ENCODE assay signal across 19 cellular contexts in genomic region chrX:48702716-48703115, GRCh38. TPM values are rescaled to one million over a fixed set of nuclear protein-coding genes. Genes with fewer than 3 reads are reported as not detected.
DNase-seq lines count a peak whose midpoint lies in the region; ATAC-seq and TF ChIP-seq lines count a peak whose summit lies in the region.
"Had no signal": no experiment of that assay in that cellular context is flagged by ENCODE, and none has a peak within 500 bp of the region (broad histone marks: within the 10 kb centered on the region; RNA-seq: fewer than 3 reads in every experiment).

No MANE protein-coding gene starts in this region.

- ATAC-seq in GM19328 (IDR thresholded peaks at IDR 0.05; ENCODE audit: unreplicated experiment), result no peak

- no peaks in the 10 kb centered on the region for H3K27me3 Mint-ChIP-seq in activated CD4-positive, alpha-beta memory T cell treated with anti-CD3 and anti-CD28 coated beads, Interleukin-2, amount 10 ng/mL, durations not matched to agents 7 days and 5 days
- H3K27me3 Mint-ChIP-seq in activated CD4-positive, alpha-beta memory T cell treated with anti-CD3 and anti-CD28 coated beads for 36 hours, result no peaks in the 10 kb centered on the region
- H3K27me3 Mint-ChIP-seq in endothelial cell (ENCODE audit: unreplicated experiment), result peaks cover 4% of the 10 kb centered on the region

- DNase-seq in activated CD4-positive, alpha-beta memory T cell treated with anti-CD3 and anti-CD28 coated beads, Interleukin-2, amount 10 ng/mL, durations not matched to agents 7 days and 5 days, result no peak
- no peak for DNase-seq in activated CD4-positive, alpha-beta memory T cell treated with anti-CD3 and anti-CD28 coated beads for 36 hours
- DNase-seq in endothelial cell (ENCODE audit: low spot score), result no peak
- no peak for DNase-seq in stimulated activated naive CD4-positive, alpha-beta T cell (lab: John Stamatoyannopoulos, UW)
- no peak for DNase-seq in SHP77 treated with DMSO at 0.1 percent for 48 hours (lab: John Stamatoyannopoulos, UW)
- DNase-seq: Caco-2, HCEC 1CT, KBM-7, MG63, NCI-H1105, NCI-H1694 treated with DMSO at 0.1 percent for 48 hours, NCI-H2171 treated with DMSO at 0.1 percent for 48 hours, NCI-H510A, NCI-H82, SIG-M5 had no signal

- H3K9me3 ChIP-seq in HEK293 (ENCODE audit: control insufficient read depth, insufficient read depth, low read depth, low read length), result no peaks in the 10 kb centered on the region
- H3K9me3 ChIP-seq: Caco-2, MG63 had no signal

- intact Hi-C loops in activated CD4-positive, alpha-beta memory T cell treated with anti-CD3 and anti-CD28 coated beads for 36 hours (cut with micrococcal nuclease), result no loop called here

- H3K4me3 ChIP-seq in HEK293 (ENCODE audit: low read depth, low read length), result no peak overlapping the region
- H3K4me3 ChIP-seq: MG63 had no signal

- H3K36me3 Mint-ChIP-seq in activated CD4-positive, alpha-beta memory T cell treated with anti-CD3 and anti-CD28 coated beads, Interleukin-2, amount 10 ng/mL, durations not matched to agents 7 days and 5 days (ENCODE audit: low read depth), result peaks cover 59% of the 10 kb centered on the region
- H3K36me3 Mint-ChIP-seq in activated CD4-positive, alpha-beta memory T cell treated with anti-CD3 and anti-CD28 coated beads for 36 hours, result peaks cover 27% of the 10 kb centered on the region
- H3K36me3 Mint-ChIP-seq in endothelial cell (ENCODE audit: low read depth, unreplicated experiment), result peaks cover 4% of the 10 kb centered on the region

- POLR2A ChIA-PET in activated CD4-positive, alpha-beta memory T cell treated with anti-CD3 and anti-CD28 coated beads, Interleukin-2, amount 10 ng/mL, durations not matched to agents 7 days and 5 days (lab: Charles Lee), result no interaction called here
- POLR2A ChIA-PET in activated CD4-positive, alpha-beta memory T cell treated with anti-CD3 and anti-CD28 coated beads for 36 hours (lab: Charles Lee), result no interaction called here
- POLR2A ChIA-PET in HEK293 (lab: Yijun Ruan, JAX), result no interaction called here

- H3K4me1 ChIP-seq in HEK293 (ENCODE audit: control insufficient read depth, insufficient read depth, low read length), result no peaks in the 10 kb centered on the region

- H3K27ac ChIP-seq in 22Rv1 (peak overlapping the region; percentile 79), HEK293 (ENCODE audit: extremely low read depth, low read depth, low read length) (no peak overlapping the region)

- H3K36me3 ChIP-seq in HEK293 (ENCODE audit: control insufficient read depth in 2 of 2, insufficient read depth in 1 of 2, low read length in 2 of 2), result peaks cover 0 to 93% of the 10 kb centered on the region in 2 experiments; a peak in 2 of 3 replicates

- H3K9me3 Mint-ChIP-seq in activated CD4-positive, alpha-beta memory T cell treated with anti-CD3 and anti-CD28 coated beads, Interleukin-2, amount 10 ng/mL, durations not matched to agents 7 days and 5 days, result no peaks in the 10 kb centered on the region
- no peaks in the 10 kb centered on the region for H3K9me3 Mint-ChIP-seq in activated CD4-positive, alpha-beta memory T cell treated with anti-CD3 and anti-CD28 coated beads for 36 hours
- H3K9me3 Mint-ChIP-seq in endothelial cell (ENCODE audit: unreplicated experiment), result no peaks in the 10 kb centered on the region

- peaks cover 47% of the 10 kb centered on the region for H3K4me1 Mint-ChIP-seq in activated CD4-positive, alpha-beta memory T cell treated with anti-CD3 and anti-CD28 coated beads, Interleukin-2, amount 10 ng/mL, durations not matched to agents 7 days and 5 days
- peaks cover 28% of the 10 kb centered on the region for H3K4me1 Mint-ChIP-seq in activated CD4-positive, alpha-beta memory T cell treated with anti-CD3 and anti-CD28 coated beads for 36 hours (ENCODE audit: low read depth)
- peaks cover 1% of the 10 kb centered on the region for H3K4me1 Mint-ChIP-seq in endothelial cell (ENCODE audit: unreplicated experiment)

- TF ChIP-seq CTCF in 22Rv1 (IDR thresholded peaks at IDR 0.05) (no peak), HEK293 (tag by site-specific recombination; IDR thresholded peaks at IDR 0.05) (no peak), endothelial cell (IDR thresholded peaks at IDR 0.05; ENCODE audit: unreplicated experiment) (no peak)

- no peak overlapping the region for H3K4me3 Mint-ChIP-seq in activated CD4-positive, alpha-beta memory T cell treated with anti-CD3 and anti-CD28 coated beads, Interleukin-2, amount 10 ng/mL, durations not matched to agents 7 days and 5 days
- no peak overlapping the region for H3K4me3 Mint-ChIP-seq in activated CD4-positive, alpha-beta memory T cell treated with anti-CD3 and anti-CD28 coated beads for 36 hours
- H3K4me3 Mint-ChIP-seq in endothelial cell (ENCODE audit: unreplicated experiment), result no peak overlapping the region

- CTCF ChIA-PET in activated CD4-positive, alpha-beta memory T cell treated with anti-CD3 and anti-CD28 coated beads, Interleukin-2, amount 10 ng/mL, durations not matched to agents 7 days and 5 days (lab: Charles Lee), result no interaction called here
- CTCF ChIA-PET in activated CD4-positive, alpha-beta memory T cell treated with anti-CD3 and anti-CD28 coated beads for 36 hours (lab: Charles Lee), result no interaction called here
- CTCF ChIA-PET in HEK293 (lab: Yijun Ruan, JAX), result no interaction called here

- peak overlapping the region; percentile 40 for H3K27ac Mint-ChIP-seq in activated CD4-positive, alpha-beta memory T cell treated with anti-CD3 and anti-CD28 coated beads, Interleukin-2, amount 10 ng/mL, durations not matched to agents 7 days and 5 days
- no peak overlapping the region for H3K27ac Mint-ChIP-seq in activated CD4-positive, alpha-beta memory T cell treated with anti-CD3 and anti-CD28 coated beads for 36 hours
- peak overlapping the region; percentile 52 for H3K27ac Mint-ChIP-seq in endothelial cell (ENCODE audit: unreplicated experiment)

TF ChIP-seq in HEK293, 187 proteins besides CTCF, POLR2A, EP300 and RAD21:
- TF ChIP-seq ZNF664 (tag by site-specific recombination; IDR thresholded peaks at IDR 0.05) (0 out of 2 replicates have a peak, but pooled peaks have one; percentile 24), ZNF692 (tag by site-specific recombination; IDR thresholded peaks at IDR 0.05) (no peak), ZNF223 (tag by site-specific recombination; IDR thresholded peaks at IDR 0.05) (no peak)

RNA-seq across cellular contexts. Expression of gene SUV39H1, which starts 6.2 kb away (rescaled TPM):
- total RNA-seq in activated CD4-positive, alpha-beta memory T cell treated with anti-CD3 and anti-CD28 coated beads, Interleukin-2, amount 10 ng/mL, durations not matched to agents 7 days and 5 days, result 10 to 100 TPM; 30.3 to 33.2 TPM
- 10 to 100 TPM; 32.3 to 35.6 TPM for total RNA-seq in activated CD4-positive, alpha-beta memory T cell treated with anti-CD3 and anti-CD28 coated beads for 36 hours
- total RNA-seq in endothelial cell (ENCODE audit: unreplicated experiment), result 6.8 TPM

RNA-seq across cellular contexts. Expression of gene WAS, which starts 19.1 kb away (rescaled TPM):
- 100 to 1,000 TPM; 156 to 157 TPM for total RNA-seq in activated CD4-positive, alpha-beta memory T cell treated with anti-CD3 and anti-CD28 coated beads, Interleukin-2, amount 10 ng/mL, durations not matched to agents 7 days and 5 days
- 10 to 100 TPM; 95.2 to 99.6 TPM for total RNA-seq in activated CD4-positive, alpha-beta memory T cell treated with anti-CD3 and anti-CD28 coated beads for 36 hours
- 2.7 TPM for total RNA-seq in endothelial cell (ENCODE audit: unreplicated experiment)

RNA-seq across cellular contexts. Expression of gene GLOD5, which starts 58.8 kb away (rescaled TPM):
- total RNA-seq in activated CD4-positive, alpha-beta memory T cell treated with anti-CD3 and anti-CD28 coated beads, Interleukin-2, amount 10 ng/mL, durations not matched to agents 7 days and 5 days, result not detected
- total RNA-seq in activated CD4-positive, alpha-beta memory T cell treated with anti-CD3 and anti-CD28 coated beads for 36 hours, result not detected
- total RNA-seq in endothelial cell (ENCODE audit: unreplicated experiment), result not detected
- total RNA-seq: A673, Caco-2 had no signal

Comparison
In these comparisons a context has a peak if more than half of its experiments do, and no peak if none do; other contexts are left out.
1. RNA of gene WAS, which starts 19.1 kb away (total RNA-seq): 156 to 157 TPM in activated CD4-positive, alpha-beta memory T cell treated with anti-CD3 and anti-CD28 coated beads, Interleukin-2, amount 10 ng/mL, durations not matched to agents 7 days and 5 days and 95.2 to 99.6 TPM in activated CD4-positive, alpha-beta memory T cell treated with anti-CD3 and anti-CD28 coated beads for 36 hours; 2.7 TPM in endothelial cell (single experiment); every median in the first group is over 10 times any median in the second.